Comparison of ENCODE assay signal across 8 cellular contexts in the genomic region with DNA sequence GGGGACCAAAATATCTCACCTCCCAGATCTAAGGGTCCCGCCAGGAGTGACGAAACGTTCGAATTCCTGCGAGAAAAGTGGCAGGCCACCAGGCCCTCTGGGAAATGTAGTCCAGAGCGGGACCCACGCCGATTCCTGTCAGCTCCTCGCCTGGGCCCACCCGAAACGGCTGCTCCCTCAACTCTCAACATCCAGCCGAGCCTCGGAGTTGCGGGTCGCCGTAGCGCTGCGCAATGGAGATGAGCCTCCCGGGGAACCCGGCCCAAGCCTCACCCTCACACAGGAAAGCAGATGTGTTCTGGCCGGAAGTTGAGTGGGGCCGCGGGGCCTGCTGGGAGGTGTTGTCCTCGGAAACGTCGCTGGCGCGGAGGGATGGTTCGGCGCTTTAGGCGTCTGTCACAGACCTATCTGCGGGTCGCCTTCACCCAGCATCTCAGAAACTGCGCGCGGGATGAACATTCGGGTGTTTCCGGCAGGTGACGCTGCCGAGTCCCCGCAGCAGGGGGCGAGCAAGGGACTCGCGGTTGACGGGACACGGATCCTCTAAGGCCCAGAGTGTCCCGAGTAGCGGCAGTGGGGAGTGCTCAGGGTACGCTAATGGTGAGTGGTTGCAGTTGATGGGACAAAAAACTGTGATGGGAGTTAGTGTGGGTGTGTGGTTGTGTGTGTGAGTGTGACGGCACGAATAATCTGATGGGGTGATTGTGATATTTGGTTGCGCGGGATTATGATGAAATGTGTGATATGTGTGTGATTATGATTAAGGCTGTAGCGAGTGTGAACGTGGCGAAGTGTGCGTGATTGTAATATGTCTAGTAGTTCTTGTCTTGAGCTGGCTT. TPM values are rescaled to one million over a fixed set of nuclear protein-coding genes. Genes with fewer than 3 reads are reported as not detected.
A peak's percentile ranks its signal among the peaks of the same experiment; 100 is the strongest.
DNase-seq lines count a peak whose midpoint lies in the region; ATAC-seq and TF ChIP-seq lines count a peak whose summit lies in the region.

Gene ZNF568 (plus strand): TSS at position 341 of the 839 bp plus-strand sequence. CDS start 6,439 bp downstream, outside the sequence.
Gene ZNF829 (minus strand): TSS at position 300 of the 839 bp plus-strand sequence. CDS start 1,124 bp downstream, outside the sequence.

- H3K79me1 ChIP-seq in neuronal stem cell (ENCODE audit: low read depth, low read length): peaks cover 4% of the 10 kb centered on the region

- H3K9me3 ChIP-seq in HUES64 (ENCODE audit: insufficient read depth, low read depth, low read length): peaks cover 36% of the 10 kb centered on the region; the same call in 1 of the 2 replicates
- H3K9me3 ChIP-seq in gastroesophageal sphincter: peaks cover 0 to 7% (median 0%) of the 10 kb centered on the region in 3 donors
- H3K9me3 ChIP-seq in neuronal stem cell (replicated peaks in 1 of 2; ENCODE audit: control insufficient read depth in 2 of 2, insufficient read depth in 1 of 2, low read depth in 1 of 2, low read length in 2 of 2): peaks cover 11 to 72% of the 10 kb centered on the region in 2 donors

- H3K4me3 Mint-ChIP-seq in activated naive CD4-positive, alpha-beta T cell treated with anti-CD3 and anti-CD28 coated beads, Interleukin-2, amount 10 ng/mL, durations not matched to agents 7 days and 5 days: peak within 1 kb of the TSS; percentile 83

- ATAC-seq in GM21367 (IDR thresholded peaks at IDR 0.05; ENCODE audit: unreplicated experiment): peak; percentile 86
- ATAC-seq in gastroesophageal sphincter: peak; percentile 98

- peaks cover 54% of the 10 kb centered on the region for H3K9me3 Mint-ChIP-seq in activated naive CD4-positive, alpha-beta T cell treated with anti-CD3 and anti-CD28 coated beads, Interleukin-2, amount 10 ng/mL, durations not matched to agents 7 days and 5 days

- H2BK120ac ChIP-seq in neuronal stem cell (ENCODE audit: low read depth, low read length): no peak within 1 kb of the TSS

- WGBS in HUES64: 7% methylated on average over 57 of the region's 57 CpGs
- 0 to 1% methylated on average over 17 to 22 of the region's 57 CpGs for WGBS in gastroesophageal sphincter (ENCODE audit: low coverage in 1 of 2), 2 donors
- 100% methylated on average over 2 to 4 of the region's 57 CpGs for WGBS in neuronal stem cell (ENCODE audit: extremely low coverage in 2 of 2, insufficient read length in 2 of 2, insufficient replicate concordance in 1 of 2), 2 donors

- no peak within 1 kb of the TSS for H2BK12ac ChIP-seq in neuronal stem cell (ENCODE audit: low read length)

- no peak within 1 kb of the TSS for H3K4ac ChIP-seq in neuronal stem cell (ENCODE audit: low read length)

- peak in 3 of 4 experiments; percentile 56 to 72 (median 64) for TF ChIP-seq CTCF in gastroesophageal sphincter (IDR thresholded peaks at IDR 0.05)

- H3K18ac ChIP-seq in neuronal stem cell (ENCODE audit: low read length): peak within 1 kb of the TSS; percentile 99

- CTCF ChIA-PET in activated naive CD4-positive, alpha-beta T cell treated with anti-CD3 and anti-CD28 coated beads, Interleukin-2, amount 10 ng/mL, durations not matched to agents 7 days and 5 days (lab: Charles Lee): interaction anchor here (0.8 kb wide), 1 partner anchor 66 kb away, joined by 3 read pairs; the partner anchor contains the start of gene ZNF345

- H3K27ac Mint-ChIP-seq in activated naive CD4-positive, alpha-beta T cell treated with anti-CD3 and anti-CD28 coated beads, Interleukin-2, amount 10 ng/mL, durations not matched to agents 7 days and 5 days: peak within 1 kb of the TSS; percentile 95

- H3K4me1 ChIP-seq in HUES64 (ENCODE audit: insufficient read depth, low read length) (no peaks in the 10 kb centered on the region), gastroesophageal sphincter (peaks cover 0 to 23% (median 7%) of the 10 kb centered on the region in 3 donors), neuronal stem cell (ENCODE audit: control insufficient read depth in 2 of 2, insufficient read depth in 1 of 2, low read depth in 1 of 2, low read length in 2 of 2) (peaks cover 2 to 4% of the 10 kb centered on the region in 2 donors)

- H3K36me3 Mint-ChIP-seq in activated naive CD4-positive, alpha-beta T cell treated with anti-CD3 and anti-CD28 coated beads, Interleukin-2, amount 10 ng/mL, durations not matched to agents 7 days and 5 days: peaks cover 66% of the 10 kb centered on the region

- no peaks in the 10 kb centered on the region for H3K27me3 Mint-ChIP-seq in activated naive CD4-positive, alpha-beta T cell treated with anti-CD3 and anti-CD28 coated beads, Interleukin-2, amount 10 ng/mL, durations not matched to agents 7 days and 5 days

- H3K9ac ChIP-seq in HUES64 (ENCODE audit: low read depth, low read length): peak within 1 kb of the TSS; percentile 93
- H3K9ac ChIP-seq in neuronal stem cell (ENCODE audit: low read depth, low read length, poor library complexity): peak within 1 kb of the TSS; percentile 87

- peak in 1 of 2 donors; percentile 15 for TF ChIP-seq POLR2A in gastroesophageal sphincter (IDR thresholded peaks at IDR 0.05)

- H3K27me3 ChIP-seq in HUES64 (ENCODE audit: insufficient read depth, low read length) (no peaks in the 10 kb centered on the region), gastroesophageal sphincter (no peaks in the 10 kb centered on the region), neuronal stem cell (ENCODE audit: control insufficient read depth in 3 of 3, insufficient read depth in 3 of 3, low read depth in 1 of 3, low read length in 3 of 3) (no peaks in the 10 kb centered on the region)

- no peak within 1 kb of the TSS for H2AK5ac ChIP-seq in neuronal stem cell (ENCODE audit: low read depth, low read length)

- peak within 1 kb of the TSS; percentile 89 for H2BK5ac ChIP-seq in neuronal stem cell (ENCODE audit: low read length)

- H3K27ac ChIP-seq in HUES64 (ENCODE audit: low read depth, low read length) (peak within 1 kb of the TSS; percentile 90), gastroesophageal sphincter (peak within 1 kb of the TSS; percentile 80 to 97 (median 94)), neuronal stem cell (replicated peaks; ENCODE audit: low read length) (peak within 1 kb of the TSS; percentile 74)

- H3K14ac ChIP-seq in neuronal stem cell (ENCODE audit: low read length): no peak within 1 kb of the TSS

- H2BK15ac ChIP-seq in neuronal stem cell (ENCODE audit: low read length): no peak within 1 kb of the TSS

- DNase-seq in COR-L47 (lab: John Stamatoyannopoulos, UW): peak; percentile 84
- DNase-seq in SHP77 (lab: John Stamatoyannopoulos, UW): peak; percentile 83 to 93
- peak; percentile 97 for DNase-seq in activated naive CD4-positive, alpha-beta T cell treated with anti-CD3 and anti-CD28 coated beads, Interleukin-2, amount 10 ng/mL, durations not matched to agents 7 days and 5 days
- DNase-seq in neuronal stem cell (ENCODE audit: low spot score): peak; percentile 80
- peak; percentile 73 for DNase-seq in stromal cell of bone marrow (ENCODE audit: low read depth)

- peak within 1 kb of the TSS; percentile 95 for H4K8ac ChIP-seq in neuronal stem cell (ENCODE audit: low read depth, low read length)

- H3K36me3 ChIP-seq in HUES64 (ENCODE audit: insufficient read depth, low read length): peaks cover 43% of the 10 kb centered on the region
- H3K36me3 ChIP-seq in gastroesophageal sphincter: peaks cover 0 to 64% of the 10 kb centered on the region in 2 donors
- peaks cover 5 to 66% of the 10 kb centered on the region in 2 donors for H3K36me3 ChIP-seq in neuronal stem cell (replicated peaks in 1 of 2; ENCODE audit: control insufficient read depth in 2 of 2, insufficient read depth in 2 of 2, low read length in 2 of 2)

- peak within 1 kb of the TSS; percentile 56 for H3K4me2 ChIP-seq in neuronal stem cell (ENCODE audit: insufficient read depth, low read length, poor library complexity, severe bottlenecking)

- no peak for TF ChIP-seq EP300 in gastroesophageal sphincter (IDR thresholded peaks at IDR 0.05)

- peak within 1 kb of the TSS; percentile 98 for H2AFZ ChIP-seq in neuronal stem cell (ENCODE audit: low read length)

- H4K91ac ChIP-seq in neuronal stem cell (ENCODE audit: low read depth, low read length, poor library complexity): no peak within 1 kb of the TSS

- H3K4me3 ChIP-seq in HUES64 (ENCODE audit: low read length): peak within 1 kb of the TSS; percentile 94
- H3K4me3 ChIP-seq in gastroesophageal sphincter: peak within 1 kb of the TSS; percentile 79 to 85
- peak within 1 kb of the TSS; percentile 81 for H3K4me3 ChIP-seq in neuronal stem cell (ENCODE audit: low read length in 2 of 2)

- H3K4me1 Mint-ChIP-seq in activated naive CD4-positive, alpha-beta T cell treated with anti-CD3 and anti-CD28 coated beads, Interleukin-2, amount 10 ng/mL, durations not matched to agents 7 days and 5 days: peaks cover 32% of the 10 kb centered on the region

- H3K23ac ChIP-seq in neuronal stem cell (ENCODE audit: low read depth, low read length, poor library complexity): peak within 1 kb of the TSS; percentile 67

RNA-seq across cellular contexts. Expression of gene ZNF568, which starts in this region (rescaled TPM):
- polyA plus RNA-seq in HUES64 (2013, experiment 1 of 2): 2.0 TPM
- polyA plus RNA-seq in HUES64 (2013, experiment 2 of 2): 2.7 TPM
- 10 to 100 TPM; 10.6 to 20.7 (median 15.4) TPM for total RNA-seq in gastroesophageal sphincter
- 6.0 TPM for polyA plus RNA-seq in neuronal stem cell (2013, experiment 1 of 2)
- 6.1 TPM for polyA plus RNA-seq in neuronal stem cell (2013, experiment 2 of 2)

RNA-seq across cellular contexts. Expression of gene ZNF829, which starts in this region (rescaled TPM):
- 2.1 TPM for polyA plus RNA-seq in HUES64 (2013, experiment 1 of 2)
- polyA plus RNA-seq in HUES64 (2013, experiment 2 of 2): 3.0 TPM
- 1 to 10 TPM; 2.3 to 6.9 (median 4.1) TPM for total RNA-seq in gastroesophageal sphincter
- 3.1 TPM for polyA plus RNA-seq in neuronal stem cell (2013, experiment 1 of 2)
- polyA plus RNA-seq in neuronal stem cell (2013, experiment 2 of 2): 3.2 TPM

Comparison
In these comparisons a context has a peak if more than half of its experiments do, and no peak if none do; other contexts are left out.
1. Peak in every context shown above with its lines: DNase-seq, ATAC-seq, H3K4me3 ChIP-seq and H3K27ac ChIP-seq.